1 cellular context compared by ENCODE assay signal in the genomic region with DNA sequence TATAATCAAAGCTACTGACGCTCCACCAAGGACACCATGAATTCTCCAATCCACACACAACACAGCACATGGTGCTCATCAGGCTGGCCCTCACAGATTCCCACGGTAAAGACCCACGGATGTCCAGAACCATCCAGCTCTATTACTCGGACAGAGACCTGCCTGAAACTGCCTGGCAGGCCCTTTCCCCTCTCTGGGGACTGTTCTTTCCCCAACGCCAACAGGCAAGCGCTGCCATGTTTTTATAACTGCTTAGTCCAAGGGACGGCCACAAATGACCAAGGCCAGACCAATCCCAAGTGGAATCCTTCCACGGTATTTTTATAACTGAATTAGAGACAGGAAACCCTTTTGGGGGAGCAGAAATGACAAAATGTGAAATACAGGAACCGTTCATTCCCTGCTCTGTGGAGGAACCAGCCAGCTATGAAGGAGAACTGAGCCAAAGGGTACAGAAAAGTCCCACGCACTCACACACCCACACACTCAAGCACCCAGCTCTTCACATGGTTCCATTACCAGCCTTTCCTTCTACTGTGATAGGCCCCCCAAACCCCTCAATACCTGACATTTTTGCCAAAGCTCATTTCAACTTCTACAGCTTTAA.
TF ChIP-seq lines count a peak whose summit lies in the region.

No MANE protein-coding gene starts in this region.

TF ChIP-seq in GM12878, 131 proteins besides CTCF, POLR2A, EP300 and RAD21 (continued from another document and continues in another):
- TF ChIP-seq SMARCA5 (IDR thresholded peaks at IDR 0.05) (peak; percentile 60), GABPA (IDR thresholded peaks at IDR 0.05; ENCODE audit: low read depth) (no peak), MTA3 (IDR thresholded peaks at IDR 0.05; ENCODE audit: borderline replicate concordance, low read length) (peak; percentile 70; the same call in 1 of the 2 replicates), NR2C2 (IDR thresholded peaks at IDR 0.05; ENCODE audit: borderline replicate concordance, control insufficient read depth, insufficient read length, low read depth) (no peak), FOXM1 (IDR thresholded peaks at IDR 0.05; ENCODE audit: low read depth, low read length) (no peak), EED (IDR thresholded peaks at IDR 0.05; ENCODE audit: low read depth) (peak; percentile 91), HCFC1 (IDR thresholded peaks at IDR 0.05; ENCODE audit: low read length) (no peak), BMI1 (IDR thresholded peaks at IDR 0.05; ENCODE audit: borderline replicate concordance) (no peak; the same call in 1 of the 2 replicates), KAT2A (conservative IDR thresholded peaks at IDR 0.05; ENCODE audit: control insufficient read depth, low read depth, low read length) (no peak), LARP7 (IDR thresholded peaks at IDR 0.05) (peak; percentile 22; the same call in 1 of the 2 replicates), WRNIP1 (IDR thresholded peaks at IDR 0.05; ENCODE audit: borderline replicate concordance, low read depth, low read length) (peak; percentile 86), RCOR1 (conservative IDR thresholded peaks at IDR 0.05; ENCODE audit: low read depth, low read length) (0 out of 2 replicates have a peak, but pooled peaks have one; percentile 72), CREM (IDR thresholded peaks at IDR 0.05; ENCODE audit: low read depth) (no peak), SIN3A (IDR thresholded peaks at IDR 0.05; ENCODE audit: low read depth, low read length) (0 out of 2 replicates have a peak, but pooled peaks have one; percentile 43), SMAD5 (IDR thresholded peaks at IDR 0.05; ENCODE audit: low read depth) (no peak), NR2F1 (conservative IDR thresholded peaks at IDR 0.05) (0 out of 2 replicates have a peak, but pooled peaks have one; percentile 27), ZNF207 (IDR thresholded peaks at IDR 0.05; ENCODE audit: borderline replicate concordance) (no peak), SREBF1 (IDR thresholded peaks at IDR 0.05; ENCODE audit: low read length) (no peak), MEF2B (IDR thresholded peaks at IDR 0.05; ENCODE audit: partially characterized antibody, poor library complexity, severe bottlenecking) (peak; percentile 83), KLF5 (IDR thresholded peaks at IDR 0.05; ENCODE audit: partially characterized antibody) (no peak), ZNF384 (IDR thresholded peaks at IDR 0.05; ENCODE audit: borderline replicate concordance, low read depth, low read length) (no peak), SP1 (IDR thresholded peaks at IDR 0.05; ENCODE audit: low read depth, low read length) (no peak), BACH1 (IDR thresholded peaks at IDR 0.05; ENCODE audit: borderline replicate concordance) (peak; percentile 38; the same call in 1 of the 2 replicates), RB1 (IDR thresholded peaks at IDR 0.05; ENCODE audit: borderline replicate concordance) (no peak), CHD2 (IDR thresholded peaks at IDR 0.05; ENCODE audit: borderline replicate concordance, low read depth, low read length) (no peak; the same call in 1 of the 2 replicates), ZNF274 (IDR thresholded peaks at IDR 0.05; ENCODE audit: insufficient read depth, insufficient read length) (no peak), NBN (IDR thresholded peaks at IDR 0.05) (no peak), ETV6 (conservative IDR thresholded peaks at IDR 0.05 in 1 of 2, IDR thresholded peaks at IDR 0.05 in 1 of 2; ENCODE audit: borderline replicate concordance in 1 of 2, low read depth in 1 of 2) (no peak), CEBPB (IDR thresholded peaks at IDR 0.05; ENCODE audit: borderline replicate concordance in 1 of 2, low read depth in 2 of 2, low read length in 2 of 2) (no peak), YBX1 (IDR thresholded peaks at IDR 0.05) (no peak)
- TF ChIP-seq, protein P1, sequence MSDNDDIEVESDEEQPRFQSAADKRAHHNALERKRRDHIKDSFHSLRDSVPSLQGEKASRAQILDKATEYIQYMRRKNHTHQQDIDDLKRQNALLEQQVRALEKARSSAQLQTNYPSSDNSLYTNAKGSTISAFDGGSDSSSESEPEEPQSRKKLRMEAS (IDR thresholded peaks at IDR 0.05; ENCODE audit: low read depth, low read length) = no peak
- TF ChIP-seq, protein P2, sequence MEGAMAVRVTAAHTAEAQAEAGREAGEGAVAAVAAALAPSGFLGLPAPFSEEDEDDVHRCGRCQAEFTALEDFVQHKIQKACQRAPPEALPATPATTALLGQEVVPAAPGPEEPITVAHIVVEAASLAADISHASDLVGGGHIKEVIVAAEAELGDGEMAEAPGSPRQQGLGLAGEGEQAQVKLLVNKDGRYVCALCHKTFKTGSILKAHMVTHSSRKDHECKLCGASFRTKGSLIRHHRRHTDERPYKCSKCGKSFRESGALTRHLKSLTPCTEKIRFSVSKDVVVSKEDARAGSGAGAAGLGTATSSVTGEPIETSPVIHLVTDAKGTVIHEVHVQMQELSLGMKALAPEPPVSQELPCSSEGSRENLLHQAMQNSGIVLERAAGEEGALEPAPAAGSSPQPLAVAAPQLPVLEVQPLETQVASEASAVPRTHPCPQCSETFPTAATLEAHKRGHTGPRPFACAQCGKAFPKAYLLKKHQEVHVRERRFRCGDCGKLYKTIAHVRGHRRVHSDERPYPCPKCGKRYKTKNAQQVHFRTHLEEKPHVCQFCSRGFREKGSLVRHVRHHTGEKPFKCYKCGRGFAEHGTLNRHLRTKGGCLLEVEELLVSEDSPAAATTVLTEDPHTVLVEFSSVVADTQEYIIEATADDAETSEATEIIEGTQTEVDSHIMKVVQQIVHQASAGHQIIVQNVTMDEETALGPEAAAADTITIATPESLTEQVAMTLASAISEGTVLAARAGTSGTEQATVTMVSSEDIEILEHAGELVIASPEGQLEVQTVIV (IDR thresholded peaks at IDR 0.05; ENCODE audit: borderline replicate concordance, partially characterized antibody) = no peak
- TF ChIP-seq, protein P3, sequence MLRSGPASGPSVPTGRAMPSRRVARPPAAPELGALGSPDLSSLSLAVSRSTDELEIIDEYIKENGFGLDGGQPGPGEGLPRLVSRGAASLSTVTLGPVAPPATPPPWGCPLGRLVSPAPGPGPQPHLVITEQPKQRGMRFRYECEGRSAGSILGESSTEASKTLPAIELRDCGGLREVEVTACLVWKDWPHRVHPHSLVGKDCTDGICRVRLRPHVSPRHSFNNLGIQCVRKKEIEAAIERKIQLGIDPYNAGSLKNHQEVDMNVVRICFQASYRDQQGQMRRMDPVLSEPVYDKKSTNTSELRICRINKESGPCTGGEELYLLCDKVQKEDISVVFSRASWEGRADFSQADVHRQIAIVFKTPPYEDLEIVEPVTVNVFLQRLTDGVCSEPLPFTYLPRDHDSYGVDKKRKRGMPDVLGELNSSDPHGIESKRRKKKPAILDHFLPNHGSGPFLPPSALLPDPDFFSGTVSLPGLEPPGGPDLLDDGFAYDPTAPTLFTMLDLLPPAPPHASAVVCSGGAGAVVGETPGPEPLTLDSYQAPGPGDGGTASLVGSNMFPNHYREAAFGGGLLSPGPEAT (IDR thresholded peaks at IDR 0.05; ENCODE audit: low read depth) = peak; percentile 73
- TF ChIP-seq, protein P4, sequence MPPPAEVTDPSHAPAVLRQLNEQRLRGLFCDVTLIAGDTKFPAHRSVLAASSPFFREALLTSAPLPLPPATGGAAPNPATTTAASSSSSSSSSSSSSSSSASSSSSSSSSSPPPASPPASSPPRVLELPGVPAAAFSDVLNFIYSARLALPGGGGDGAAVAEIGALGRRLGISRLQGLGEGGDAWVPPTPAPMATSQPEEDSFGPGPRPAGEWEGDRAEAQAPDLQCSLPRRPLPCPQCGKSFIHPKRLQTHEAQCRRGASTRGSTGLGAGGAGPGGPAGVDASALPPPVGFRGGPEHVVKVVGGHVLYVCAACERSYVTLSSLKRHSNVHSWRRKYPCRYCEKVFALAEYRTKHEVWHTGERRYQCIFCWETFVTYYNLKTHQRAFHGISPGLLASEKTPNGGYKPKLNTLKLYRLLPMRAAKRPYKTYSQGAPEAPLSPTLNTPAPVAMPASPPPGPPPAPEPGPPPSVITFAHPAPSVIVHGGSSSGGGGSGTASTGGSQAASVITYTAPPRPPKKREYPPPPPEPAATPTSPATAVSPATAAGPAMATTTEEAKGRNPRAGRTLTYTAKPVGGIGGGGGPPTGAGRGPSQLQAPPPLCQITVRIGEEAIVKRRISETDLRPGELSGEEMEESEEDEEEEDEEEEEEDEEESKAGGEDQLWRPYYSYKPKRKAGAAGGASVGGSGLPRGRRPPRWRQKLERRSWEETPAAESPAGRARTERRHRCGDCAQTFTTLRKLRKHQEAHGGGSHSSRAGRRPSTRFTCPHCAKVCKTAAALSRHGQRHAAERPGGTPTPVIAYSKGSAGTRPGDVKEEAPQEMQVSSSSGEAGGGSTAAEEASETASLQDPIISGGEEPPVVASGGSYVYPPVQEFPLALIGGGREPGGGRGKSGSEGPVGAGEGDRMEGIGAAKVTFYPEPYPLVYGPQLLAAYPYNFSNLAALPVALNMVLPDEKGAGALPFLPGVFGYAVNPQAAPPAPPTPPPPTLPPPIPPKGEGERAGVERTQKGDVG (CRISPR knock-in tag; IDR thresholded peaks at IDR 0.05) = no peak
- TF ChIP-seq, protein P5, sequence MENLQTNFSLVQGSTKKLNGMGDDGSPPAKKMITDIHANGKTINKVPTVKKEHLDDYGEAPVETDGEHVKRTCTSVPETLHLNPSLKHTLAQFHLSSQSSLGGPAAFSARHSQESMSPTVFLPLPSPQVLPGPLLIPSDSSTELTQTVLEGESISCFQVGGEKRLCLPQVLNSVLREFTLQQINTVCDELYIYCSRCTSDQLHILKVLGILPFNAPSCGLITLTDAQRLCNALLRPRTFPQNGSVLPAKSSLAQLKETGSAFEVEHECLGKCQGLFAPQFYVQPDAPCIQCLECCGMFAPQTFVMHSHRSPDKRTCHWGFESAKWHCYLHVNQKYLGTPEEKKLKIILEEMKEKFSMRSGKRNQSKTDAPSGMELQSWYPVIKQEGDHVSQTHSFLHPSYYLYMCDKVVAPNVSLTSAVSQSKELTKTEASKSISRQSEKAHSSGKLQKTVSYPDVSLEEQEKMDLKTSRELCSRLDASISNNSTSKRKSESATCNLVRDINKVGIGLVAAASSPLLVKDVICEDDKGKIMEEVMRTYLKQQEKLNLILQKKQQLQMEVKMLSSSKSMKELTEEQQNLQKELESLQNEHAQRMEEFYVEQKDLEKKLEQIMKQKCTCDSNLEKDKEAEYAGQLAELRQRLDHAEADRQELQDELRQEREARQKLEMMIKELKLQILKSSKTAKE (IDR thresholded peaks at IDR 0.05; ENCODE audit: low read depth, poor library complexity, severe bottlenecking) = peak; percentile 27
- TF ChIP-seq, protein P6, sequence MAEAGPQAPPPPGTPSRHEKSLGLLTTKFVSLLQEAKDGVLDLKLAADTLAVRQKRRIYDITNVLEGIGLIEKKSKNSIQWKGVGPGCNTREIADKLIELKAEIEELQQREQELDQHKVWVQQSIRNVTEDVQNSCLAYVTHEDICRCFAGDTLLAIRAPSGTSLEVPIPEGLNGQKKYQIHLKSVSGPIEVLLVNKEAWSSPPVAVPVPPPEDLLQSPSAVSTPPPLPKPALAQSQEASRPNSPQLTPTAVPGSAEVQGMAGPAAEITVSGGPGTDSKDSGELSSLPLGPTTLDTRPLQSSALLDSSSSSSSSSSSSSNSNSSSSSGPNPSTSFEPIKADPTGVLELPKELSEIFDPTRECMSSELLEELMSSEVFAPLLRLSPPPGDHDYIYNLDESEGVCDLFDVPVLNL (IDR thresholded peaks at IDR 0.05; ENCODE audit: low read depth, low read length) = no peak
- TF ChIP-seq, protein P7, sequence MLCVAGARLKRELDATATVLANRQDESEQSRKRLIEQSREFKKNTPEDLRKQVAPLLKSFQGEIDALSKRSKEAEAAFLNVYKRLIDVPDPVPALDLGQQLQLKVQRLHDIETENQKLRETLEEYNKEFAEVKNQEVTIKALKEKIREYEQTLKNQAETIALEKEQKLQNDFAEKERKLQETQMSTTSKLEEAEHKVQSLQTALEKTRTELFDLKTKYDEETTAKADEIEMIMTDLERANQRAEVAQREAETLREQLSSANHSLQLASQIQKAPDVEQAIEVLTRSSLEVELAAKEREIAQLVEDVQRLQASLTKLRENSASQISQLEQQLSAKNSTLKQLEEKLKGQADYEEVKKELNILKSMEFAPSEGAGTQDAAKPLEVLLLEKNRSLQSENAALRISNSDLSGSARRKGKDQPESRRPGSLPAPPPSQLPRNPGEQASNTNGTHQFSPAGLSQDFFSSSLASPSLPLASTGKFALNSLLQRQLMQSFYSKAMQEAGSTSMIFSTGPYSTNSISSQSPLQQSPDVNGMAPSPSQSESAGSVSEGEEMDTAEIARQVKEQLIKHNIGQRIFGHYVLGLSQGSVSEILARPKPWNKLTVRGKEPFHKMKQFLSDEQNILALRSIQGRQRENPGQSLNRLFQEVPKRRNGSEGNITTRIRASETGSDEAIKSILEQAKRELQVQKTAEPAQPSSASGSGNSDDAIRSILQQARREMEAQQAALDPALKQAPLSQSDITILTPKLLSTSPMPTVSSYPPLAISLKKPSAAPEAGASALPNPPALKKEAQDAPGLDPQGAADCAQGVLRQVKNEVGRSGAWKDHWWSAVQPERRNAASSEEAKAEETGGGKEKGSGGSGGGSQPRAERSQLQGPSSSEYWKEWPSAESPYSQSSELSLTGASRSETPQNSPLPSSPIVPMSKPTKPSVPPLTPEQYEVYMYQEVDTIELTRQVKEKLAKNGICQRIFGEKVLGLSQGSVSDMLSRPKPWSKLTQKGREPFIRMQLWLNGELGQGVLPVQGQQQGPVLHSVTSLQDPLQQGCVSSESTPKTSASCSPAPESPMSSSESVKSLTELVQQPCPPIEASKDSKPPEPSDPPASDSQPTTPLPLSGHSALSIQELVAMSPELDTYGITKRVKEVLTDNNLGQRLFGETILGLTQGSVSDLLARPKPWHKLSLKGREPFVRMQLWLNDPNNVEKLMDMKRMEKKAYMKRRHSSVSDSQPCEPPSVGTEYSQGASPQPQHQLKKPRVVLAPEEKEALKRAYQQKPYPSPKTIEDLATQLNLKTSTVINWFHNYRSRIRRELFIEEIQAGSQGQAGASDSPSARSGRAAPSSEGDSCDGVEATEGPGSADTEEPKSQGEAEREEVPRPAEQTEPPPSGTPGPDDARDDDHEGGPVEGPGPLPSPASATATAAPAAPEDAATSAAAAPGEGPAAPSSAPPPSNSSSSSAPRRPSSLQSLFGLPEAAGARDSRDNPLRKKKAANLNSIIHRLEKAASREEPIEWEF (IDR thresholded peaks at IDR 0.05; ENCODE audit: insufficient replicate concordance, low read depth, low read length) = peak; percentile 64
- TF ChIP-seq, protein P8, sequence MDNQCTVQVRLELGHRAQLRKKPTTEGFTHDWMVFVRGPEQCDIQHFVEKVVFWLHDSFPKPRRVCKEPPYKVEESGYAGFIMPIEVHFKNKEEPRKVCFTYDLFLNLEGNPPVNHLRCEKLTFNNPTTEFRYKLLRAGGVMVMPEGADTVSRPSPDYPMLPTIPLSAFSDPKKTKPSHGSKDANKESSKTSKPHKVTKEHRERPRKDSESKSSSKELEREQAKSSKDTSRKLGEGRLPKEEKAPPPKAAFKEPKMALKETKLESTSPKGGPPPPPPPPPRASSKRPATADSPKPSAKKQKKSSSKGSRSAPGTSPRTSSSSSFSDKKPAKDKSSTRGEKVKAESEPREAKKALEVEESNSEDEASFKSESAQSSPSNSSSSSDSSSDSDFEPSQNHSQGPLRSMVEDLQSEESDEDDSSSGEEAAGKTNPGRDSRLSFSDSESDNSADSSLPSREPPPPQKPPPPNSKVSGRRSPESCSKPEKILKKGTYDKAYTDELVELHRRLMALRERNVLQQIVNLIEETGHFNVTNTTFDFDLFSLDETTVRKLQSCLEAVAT (IDR thresholded peaks at IDR 0.05) = 0 out of 2 replicates have a peak, but pooled peaks have one; percentile 30
- TF ChIP-seq, protein P9, sequence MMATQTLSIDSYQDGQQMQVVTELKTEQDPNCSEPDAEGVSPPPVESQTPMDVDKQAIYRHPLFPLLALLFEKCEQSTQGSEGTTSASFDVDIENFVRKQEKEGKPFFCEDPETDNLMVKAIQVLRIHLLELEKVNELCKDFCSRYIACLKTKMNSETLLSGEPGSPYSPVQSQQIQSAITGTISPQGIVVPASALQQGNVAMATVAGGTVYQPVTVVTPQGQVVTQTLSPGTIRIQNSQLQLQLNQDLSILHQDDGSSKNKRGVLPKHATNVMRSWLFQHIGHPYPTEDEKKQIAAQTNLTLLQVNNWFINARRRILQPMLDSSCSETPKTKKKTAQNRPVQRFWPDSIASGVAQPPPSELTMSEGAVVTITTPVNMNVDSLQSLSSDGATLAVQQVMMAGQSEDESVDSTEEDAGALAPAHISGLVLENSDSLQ (IDR thresholded peaks at IDR 0.05) = no peak
